In genomic region chr18:6520901-6521300, GRCh38 we compare ENCODE assay signal across 38 cellular contexts.
"Had no signal": no experiment of that assay in that cellular context is flagged by ENCODE, and none has a peak within 500 bp of the region (broad histone marks: within the 10 kb centered on the region; RNA-seq: fewer than 3 reads in every experiment).

No MANE protein-coding gene starts in this region.

- H3K27ac Mint-ChIP-seq: activated naive CD4-positive, alpha-beta T cell treated with anti-CD3 and anti-CD28 coated beads for 36 hours; activated naive CD4-positive, alpha-beta T cell treated with anti-CD3 and anti-CD28 coated beads, Interleukin-2, amount 10 ng/mL, durations not matched to agents 7 days and 5 days; activated naive CD4-positive, alpha-beta T cell treated with anti-CD3 and anti-CD28 coated beads, Interleukin-2, amount 50 U/mL, for 24 hours; activated naive CD4-positive, alpha-beta T cell treated with anti-CD3 and anti-CD28 coated beads, Interleukin-2, amount 50 U/mL, for 72 hours; activated naive CD8-positive, alpha-beta T cell; activated naive CD8-positive, alpha-beta T cell treated with anti-CD3 and anti-CD28 coated beads for 36 hours; activated naive CD8-positive, alpha-beta T cell treated with anti-CD3 and anti-CD28 coated beads, Interleukin-2, amount 10 ng/mL, durations not matched to agents 7 days and 5 days; activated naive CD8-positive, alpha-beta T cell treated with anti-CD3 and anti-CD28 coated beads, Interleukin-2, amount 50 U/mL, for 24 hours; activated T-cell treated with anti-CD3 and anti-CD28 coated beads, Interleukin-2, amount 50 U/mL, for 24 hours; activated T-cell treated with anti-CD3 and anti-CD28 coated beads, Interleukin-2, amount 50 U/mL, for 72 hours; activated T-helper 1 cell treated with anti-CD3 and anti-CD28 coated beads, Interleukin-12 subunit alpha, Interleukin-12 subunit beta, Interleukin-2, Interleukin-4 antibody, amounts not matched to agents 30 ng/mL and 10 ng/mL and 1 ng/mL, durations not matched to agents 14 hours and 24 hours and 36 hours; activated T-helper 17 cell treated with anti-CD3 and anti-CD28 coated beads, Interleukin-2, amount 50 U/mL, for 72 hours; activated T-helper 2 cell treated with anti-CD3 and anti-CD28 coated beads, Interferon-gamma antibody, Interleukin-2, Interleukin-4, amounts not matched to agents 10 μg/mL and 5 μg/mL and 100 μg/mL, durations not matched to agents 14 hours and 24 hours and 36 hours; brain had no signal

- DNase-seq: activated effector memory CD4-positive, alpha-beta T cell treated with anti-CD3 and anti-CD28 coated beads, Interleukin-2, amount 50 U/mL, for 16 hours; activated effector memory CD4-positive, alpha-beta T cell treated with Interleukin-2 at 50 U/mL for 16 hours; activated gamma-delta T cell; activated gamma-delta T cell treated with Interleukin-2 at 50 U/mL for 16 hours; activated naive CD4-positive, alpha-beta T cell; activated naive CD4-positive, alpha-beta T cell treated with anti-CD3 and anti-CD28 coated beads for 36 hours; activated naive CD4-positive, alpha-beta T cell treated with anti-CD3 and anti-CD28 coated beads, Interleukin-2, amount 10 ng/mL, durations not matched to agents 7 days and 5 days; activated naive CD4-positive, alpha-beta T cell treated with anti-CD3 and anti-CD28 coated beads, Interleukin-2, amount 50 U/mL, for 16 hours; activated naive CD4-positive, alpha-beta T cell treated with Interleukin-2 at 50 U/mL for 16 hours; activated naive CD8-positive, alpha-beta T cell treated with anti-CD3 and anti-CD28 coated beads for 36 hours; activated naive CD8-positive, alpha-beta T cell treated with anti-CD3 and anti-CD28 coated beads, Interleukin-2, amount 10 ng/mL, durations not matched to agents 7 days and 5 days; activated naive CD8-positive, alpha-beta T cell treated with anti-CD3 and anti-CD28 coated beads, Interleukin-2, amount 50 U/mL, for 24 hours; activated T-cell treated with anti-CD3 and anti-CD28 coated beads, Interleukin-2, amount 50 U/mL, for 1 hour; activated T-cell treated with anti-CD3 and anti-CD28 coated beads, Interleukin-2, amount 50 U/mL, for 24 hours; activated T-cell treated with anti-CD3 and anti-CD28 coated beads, Interleukin-2, amount 50 U/mL, for 4 hours; activated T-cell treated with anti-CD3 and anti-CD28 coated beads, Interleukin-2, amount 50 U/mL, for 48 hours; activated T-cell treated with anti-CD3 and anti-CD28 coated beads, Interleukin-2, amount 50 U/mL, for 72 hours; adrenal gland; amniotic stem cell; amygdala; anterior cingulate cortex; aorta; body of pancreas; brain microvascular endothelial cell; caudate nucleus; central memory CD4-positive, alpha-beta T cell; cerebellar nuclear complex had no signal

- H3K27me3 Mint-ChIP-seq: activated naive CD4-positive, alpha-beta T cell treated with anti-CD3 and anti-CD28 coated beads, Interleukin-2, amount 10 ng/mL, durations not matched to agents 7 days and 5 days; activated naive CD8-positive, alpha-beta T cell; activated naive CD8-positive, alpha-beta T cell treated with anti-CD3 and anti-CD28 coated beads, Interleukin-2, amount 10 ng/mL, durations not matched to agents 7 days and 5 days; activated naive CD8-positive, alpha-beta T cell treated with anti-CD3 and anti-CD28 coated beads, Interleukin-2, amount 50 U/mL, for 24 hours; activated T-cell treated with anti-CD3 and anti-CD28 coated beads, Interleukin-2, amount 50 U/mL, for 24 hours; activated T-helper 17 cell treated with anti-CD3 and anti-CD28 coated beads, Interleukin-2, amount 50 U/mL, for 72 hours; brain; central memory CD8-positive, alpha-beta T cell had no signal

- H3K27ac ChIP-seq: adrenal gland, ascending aorta, body of pancreas, brain microvascular endothelial cell, breast epithelium, cardiac muscle cell had no signal

- ATAC-seq: activated naive CD4-positive, alpha-beta T cell treated with anti-CD3 and anti-CD28 coated beads, Interleukin-2, amount 50 U/mL, for 72 hours; activated naive CD8-positive, alpha-beta T cell treated with anti-CD3 and anti-CD28 coated beads, Interleukin-2, amount 50 U/mL, for 24 hours; activated T-cell treated with anti-CD3 and anti-CD28 coated beads, Interleukin-2, amount 50 U/mL, for 4 hours; activated T-cell treated with anti-CD3 and anti-CD28 coated beads, Interleukin-2, amount 50 U/mL, for 72 hours; activated T-helper 17 cell treated with anti-CD3 and anti-CD28 coated beads, Interleukin-2, amount 50 U/mL, for 72 hours; body of pancreas had no signal

- H3K4me1 Mint-ChIP-seq: activated naive CD4-positive, alpha-beta T cell treated with anti-CD3 and anti-CD28 coated beads, Interleukin-2, amount 10 ng/mL, durations not matched to agents 7 days and 5 days; activated naive CD4-positive, alpha-beta T cell treated with anti-CD3 and anti-CD28 coated beads, Interleukin-2, amount 50 U/mL, for 24 hours; activated naive CD8-positive, alpha-beta T cell treated with anti-CD3 and anti-CD28 coated beads for 36 hours; activated naive CD8-positive, alpha-beta T cell treated with anti-CD3 and anti-CD28 coated beads, Interleukin-2, amount 10 ng/mL, durations not matched to agents 7 days and 5 days; activated naive CD8-positive, alpha-beta T cell treated with anti-CD3 and anti-CD28 coated beads, Interleukin-2, amount 50 U/mL, for 24 hours; activated T-helper 17 cell treated with anti-CD3 and anti-CD28 coated beads, Interleukin-2, amount 50 U/mL, for 72 hours; brain; central memory CD8-positive, alpha-beta T cell had no signal

- H3K36me3 ChIP-seq: adrenal gland, ascending aorta, brain microvascular endothelial cell, breast epithelium, cardiac muscle cell had no signal

- H3K4me3 ChIP-seq: adrenal gland, ascending aorta, body of pancreas, breast epithelium, cardiac muscle cell had no signal

- H3K27me3 ChIP-seq: adrenal gland, ascending aorta, body of pancreas, brain microvascular endothelial cell, breast epithelium, cardiac muscle cell had no signal

- H3K36me3 Mint-ChIP-seq: activated naive CD4-positive, alpha-beta T cell treated with anti-CD3 and anti-CD28 coated beads, Interleukin-2, amount 10 ng/mL, durations not matched to agents 7 days and 5 days; activated naive CD4-positive, alpha-beta T cell treated with anti-CD3 and anti-CD28 coated beads, Interleukin-2, amount 50 U/mL, for 24 hours; activated naive CD8-positive, alpha-beta T cell; activated naive CD8-positive, alpha-beta T cell treated with anti-CD3 and anti-CD28 coated beads for 36 hours; activated naive CD8-positive, alpha-beta T cell treated with anti-CD3 and anti-CD28 coated beads, Interleukin-2, amount 10 ng/mL, durations not matched to agents 7 days and 5 days; brain had no signal

- H3K4me1 ChIP-seq: adrenal gland, ascending aorta, body of pancreas, breast epithelium had no signal

- H3K9me3 ChIP-seq: adrenal gland, body of pancreas had no signal

- H3K4me3 Mint-ChIP-seq: activated naive CD4-positive, alpha-beta T cell treated with anti-CD3 and anti-CD28 coated beads for 36 hours; activated naive CD4-positive, alpha-beta T cell treated with anti-CD3 and anti-CD28 coated beads, Interleukin-2, amount 10 ng/mL, durations not matched to agents 7 days and 5 days; activated naive CD4-positive, alpha-beta T cell treated with anti-CD3 and anti-CD28 coated beads, Interleukin-2, amount 50 U/mL, for 24 hours; activated naive CD8-positive, alpha-beta T cell; activated naive CD8-positive, alpha-beta T cell treated with anti-CD3 and anti-CD28 coated beads for 36 hours; activated naive CD8-positive, alpha-beta T cell treated with anti-CD3 and anti-CD28 coated beads, Interleukin-2, amount 10 ng/mL, durations not matched to agents 7 days and 5 days; activated naive CD8-positive, alpha-beta T cell treated with anti-CD3 and anti-CD28 coated beads, Interleukin-2, amount 50 U/mL, for 24 hours; activated T-cell treated with anti-CD3 and anti-CD28 coated beads, Interleukin-2, amount 50 U/mL, for 24 hours; activated T-cell treated with anti-CD3 and anti-CD28 coated beads, Interleukin-2, amount 50 U/mL, for 4 hours; activated T-cell treated with anti-CD3 and anti-CD28 coated beads, Interleukin-2, amount 50 U/mL, for 72 hours; activated T-helper 1 cell treated with anti-CD3 and anti-CD28 coated beads, Interleukin-12 subunit alpha, Interleukin-12 subunit beta, Interleukin-2, Interleukin-4 antibody, amounts not matched to agents 30 ng/mL and 10 ng/mL and 1 ng/mL, durations not matched to agents 14 hours and 24 hours and 36 hours; activated T-helper 17 cell treated with anti-CD3 and anti-CD28 coated beads, Interleukin-2, amount 50 U/mL, for 72 hours; brain; central memory CD8-positive, alpha-beta T cell had no signal

- H3K9me3 Mint-ChIP-seq: activated T-helper 1 cell treated with anti-CD3 and anti-CD28 coated beads, Interleukin-12 subunit alpha, Interleukin-12 subunit beta, Interleukin-2, Interleukin-4 antibody, amounts not matched to agents 30 ng/mL and 10 ng/mL and 1 ng/mL, durations not matched to agents 14 hours and 24 hours and 36 hours had no signal
